8 cellular contexts compared by ENCODE assay signal in the genomic region with DNA sequence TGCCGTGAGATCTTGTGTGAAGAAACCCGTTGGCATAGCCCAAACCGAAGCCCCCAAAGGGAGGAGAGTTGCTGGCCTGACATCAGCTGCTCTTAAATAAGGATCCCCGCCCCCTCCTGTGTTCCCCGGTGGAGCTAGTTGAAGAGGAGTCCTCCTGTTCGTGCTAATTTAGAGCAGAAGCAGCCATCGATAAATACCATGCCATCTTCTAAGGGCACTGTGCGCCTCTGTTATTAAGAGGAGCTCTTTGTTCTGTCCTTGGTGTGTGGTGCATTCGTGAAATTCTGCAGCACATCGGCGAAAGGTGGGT. TPM values are rescaled to one million over a fixed set of nuclear protein-coding genes. Genes with fewer than 3 reads are reported as not detected.
DNase-seq lines count a peak whose midpoint lies in the region; ATAC-seq, FAIRE-seq and TF ChIP-seq lines count a peak whose summit lies in the region.

No MANE protein-coding gene starts in this region.

- DNase-seq in GM12864 (ENCODE audit: low read depth) (no peak), GM23338 (ENCODE audit: low spot score) (peak; percentile 80), NCI-H146 (lab: John Stamatoyannopoulos, UW) (peak; percentile 76), astrocyte of the cerebellum (ENCODE audit: low read depth) (no peak), iPS-NIHi11 (ENCODE audit: low spot score) (peak; percentile 34), spleen (no peak), SW 1271 (lab: John Stamatoyannopoulos, UW) (no peak), GM12891 (ENCODE audit: insufficient read length, low spot score) (no peak)

- H3K36me3 ChIP-seq in GM23338 (ENCODE audit: insufficient read depth) (no peaks in the 10 kb centered on the region), spleen (no peaks in the 10 kb centered on the region)

- peaks cover 36% of the 10 kb centered on the region for H3K4me1 Mint-ChIP-seq in GM23338

- H3K9me3 Mint-ChIP-seq in GM23338, result no peaks in the 10 kb centered on the region

- intact Hi-C loops in spleen (cut with DNase I; ENCODE audit: low total_unique reads), result loop anchor here (5.0 kb wide), 1 partner anchor 76 kb away; a partner anchor contains a TSS

- FAIRE-seq in GM12891 (lab: Jason Lieb, UNC), result no peak

- 0 to 2% (median 1%) methylated on average over 11 of the region's 11 CpGs for WGBS in spleen, 5 donors

- H3K9me2 ChIP-seq in GM23338 (ENCODE audit: insufficient read depth), result no peaks in the 10 kb centered on the region

- H3K79me2 ChIP-seq in GM23338 (replicated peaks; ENCODE audit: insufficient read depth), result peaks cover 56% of the 10 kb centered on the region

- H3K4me2 ChIP-seq in GM23338, result peak overlapping the region; percentile 99

- TF ChIP-seq POLR2A in spleen (IDR thresholded peaks at IDR 0.05) (no peak), GM12891 (IDR thresholded peaks at IDR 0.05; ENCODE audit: low read depth, low read length) (no peak)

- no peak for TF ChIP-seq CTCF in GM12864 (IDR thresholded peaks at IDR 0.05; ENCODE audit: low read depth, low read length, missing control alignments)
- TF ChIP-seq CTCF in GM23338 (conservative IDR thresholded peaks at IDR 0.05; ENCODE audit: low read depth in 2 of 2), result no peak
- no peak for TF ChIP-seq CTCF in astrocyte of the cerebellum (IDR thresholded peaks at IDR 0.05; ENCODE audit: low read depth, low read length, missing control alignments)
- TF ChIP-seq CTCF in spleen (IDR thresholded peaks at IDR 0.05 in 8 of 11, conservative IDR thresholded peaks at IDR 0.05 in 3 of 11), result no peak

- peaks cover 11% of the 10 kb centered on the region for H3K27me3 Mint-ChIP-seq in GM23338 (ENCODE audit: insufficient read depth, low read depth, poor library complexity)

- H3K27ac Mint-ChIP-seq in GM23338, result peak overlapping the region; percentile 98

- peak overlapping the region; percentile 83 for H2AFZ ChIP-seq in GM23338

- H3F3A ChIP-seq in GM23338 (replicated peaks; ENCODE audit: low read depth), result peaks cover 4% of the 10 kb centered on the region; the same call in 1 of the 2 replicates

- H3K4me3 Mint-ChIP-seq in GM23338, result peak overlapping the region; percentile 99

- peaks cover 22% of the 10 kb centered on the region; the same call in 1 of the 2 replicates for H4K20me1 ChIP-seq in GM23338 (replicated peaks; ENCODE audit: insufficient read depth)

- H3K4me3 ChIP-seq in GM12864 (ENCODE audit: low read depth, low read length) (peak overlapping the region; percentile 79), GM23338 (peak overlapping the region; percentile 97), astrocyte of the cerebellum (ENCODE audit: low read depth, low read length) (peak overlapping the region; percentile 95), spleen (peak overlapping the region; percentile 72 to 96 (median 84))

- ATAC-seq in GM23338, result peak; percentile 41

- in situ Hi-C loops in astrocyte of the cerebellum (cut with HindIII; ENCODE audit: low sequenced_read_pairs), result no loop called here

- peak overlapping the region; percentile 99 for H3K27ac ChIP-seq in GM23338 (ENCODE audit: low read depth)
- H3K27ac ChIP-seq in spleen, result peak overlapping the region; percentile 90 to 96 (median 95)

- H3K4me1 ChIP-seq in GM23338 (ENCODE audit: insufficient read depth) (peaks cover 36% of the 10 kb centered on the region), spleen (peaks cover 14 to 48% (median 40%) of the 10 kb centered on the region in 6 donors)

- peaks cover 28% of the 10 kb centered on the region for H3K36me3 Mint-ChIP-seq in GM23338 (ENCODE audit: low read depth)

- no peaks in the 10 kb centered on the region for H3K27me3 ChIP-seq in GM23338 (ENCODE audit: insufficient read depth)
- H3K27me3 ChIP-seq in spleen (replicated peaks in 1 of 7), result no peaks in the 10 kb centered on the region

- peaks cover 0 to 9% (median 2%) of the 10 kb centered on the region in 8 donors for H3K9me3 ChIP-seq in spleen

TF ChIP-seq in GM23338, 12 proteins besides CTCF, POLR2A, EP300 and RAD21 (continues in another document):
- TF ChIP-seq, protein P1, sequence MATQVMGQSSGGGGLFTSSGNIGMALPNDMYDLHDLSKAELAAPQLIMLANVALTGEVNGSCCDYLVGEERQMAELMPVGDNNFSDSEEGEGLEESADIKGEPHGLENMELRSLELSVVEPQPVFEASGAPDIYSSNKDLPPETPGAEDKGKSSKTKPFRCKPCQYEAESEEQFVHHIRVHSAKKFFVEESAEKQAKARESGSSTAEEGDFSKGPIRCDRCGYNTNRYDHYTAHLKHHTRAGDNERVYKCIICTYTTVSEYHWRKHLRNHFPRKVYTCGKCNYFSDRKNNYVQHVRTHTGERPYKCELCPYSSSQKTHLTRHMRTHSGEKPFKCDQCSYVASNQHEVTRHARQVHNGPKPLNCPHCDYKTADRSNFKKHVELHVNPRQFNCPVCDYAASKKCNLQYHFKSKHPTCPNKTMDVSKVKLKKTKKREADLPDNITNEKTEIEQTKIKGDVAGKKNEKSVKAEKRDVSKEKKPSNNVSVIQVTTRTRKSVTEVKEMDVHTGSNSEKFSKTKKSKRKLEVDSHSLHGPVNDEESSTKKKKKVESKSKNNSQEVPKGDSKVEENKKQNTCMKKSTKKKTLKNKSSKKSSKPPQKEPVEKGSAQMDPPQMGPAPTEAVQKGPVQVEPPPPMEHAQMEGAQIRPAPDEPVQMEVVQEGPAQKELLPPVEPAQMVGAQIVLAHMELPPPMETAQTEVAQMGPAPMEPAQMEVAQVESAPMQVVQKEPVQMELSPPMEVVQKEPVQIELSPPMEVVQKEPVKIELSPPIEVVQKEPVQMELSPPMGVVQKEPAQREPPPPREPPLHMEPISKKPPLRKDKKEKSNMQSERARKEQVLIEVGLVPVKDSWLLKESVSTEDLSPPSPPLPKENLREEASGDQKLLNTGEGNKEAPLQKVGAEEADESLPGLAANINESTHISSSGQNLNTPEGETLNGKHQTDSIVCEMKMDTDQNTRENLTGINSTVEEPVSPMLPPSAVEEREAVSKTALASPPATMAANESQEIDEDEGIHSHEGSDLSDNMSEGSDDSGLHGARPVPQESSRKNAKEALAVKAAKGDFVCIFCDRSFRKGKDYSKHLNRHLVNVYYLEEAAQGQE (IDR thresholded peaks at IDR 0.05; ENCODE audit: unreplicated experiment), result no peak
- TF ChIP-seq ZNF114 (CRISPR knock-in tag; IDR thresholded peaks at IDR 0.05) (no peak), JUNB (IDR thresholded peaks at IDR 0.05; ENCODE audit: unreplicated experiment) (no peak), CREB1 (CRISPR knock-in tag; IDR thresholded peaks at IDR 0.05; ENCODE audit: low read depth) (no peak), EZH2 (IDR thresholded peaks at IDR 0.05; ENCODE audit: low read depth, unreplicated experiment) (no peak), NANOG (IDR thresholded peaks at IDR 0.05; ENCODE audit: borderline replicate concordance) (no peak), ZNF331 (CRISPR knock-in tag; IDR thresholded peaks at IDR 0.05; ENCODE audit: low read depth) (no peak), POLR2AphosphoS5 (IDR thresholded peaks at IDR 0.05; ENCODE audit: low read depth) (no peak)

TF ChIP-seq in GM12891, 5 proteins besides CTCF, POLR2A, EP300 and RAD21:
- no peak for TF ChIP-seq SPI1 (IDR thresholded peaks at IDR 0.05; ENCODE audit: low read depth, low read length)
- no peak for TF ChIP-seq POU2F2 (IDR thresholded peaks at IDR 0.05; ENCODE audit: low read depth, low read length)
- no peak for TF ChIP-seq POLR2AphosphoS5 (IDR thresholded peaks at IDR 0.05; ENCODE audit: low read depth, low read length)
- no peak for TF ChIP-seq PAX5 (IDR thresholded peaks at IDR 0.05; ENCODE audit: insufficient read depth, low read length, severe bottlenecking)
- no peak for TF ChIP-seq TAF1 (IDR thresholded peaks at IDR 0.05; ENCODE audit: low read depth, low read length)

RNA-seq across cellular contexts. Expression of a gene that starts 0.9 kb away (rescaled TPM):
- total RNA-seq in GM23338 (2014; rRNA removed; shearing (Covaris generic)), result 119 and 143 TPM in 2 replicates
- polyA plus RNA-seq in GM23338 (2016; fragmentation: Nextera tagmentation; extraction: Ambion mirVana) (85.8 and 92.5 TPM in 2 replicates), spleen (10 to 100 TPM in 2 of 3 donors, 1 to 10 TPM in 1; 8.8 to 12.3 (median 11.8) TPM)
- 10 to 100 TPM; 17.5 to 31.6 (median 23.5) TPM for total RNA-seq in spleen
- 11.8 TPM for polyA plus RNA-seq in GM12891 (2012; ENCODE audit: low read depth, missing spikeins)

Comparison
In these comparisons a context has a peak if more than half of its experiments do, and no peak if none do; other contexts are left out.
1. DNase-seq: peak in GM23338 (single experiment), NCI-H146 (single experiment) and iPS-NIHi11 (single experiment); none in GM12864 (single experiment), astrocyte of the cerebellum (single experiment), spleen (single experiment), SW 1271 (0 of 2) and GM12891 (single experiment).
2. Peak in every context shown above with its lines, with median percentiles within 50 percentile points of each other: H3K4me3 ChIP-seq.